ENCODE assay signal across 1 cellular context in genomic region chr15:41334293-41335120, GRCh38.
TF ChIP-seq lines count a peak whose summit lies in the region.

No MANE protein-coding gene starts in this region.

TF ChIP-seq in K562, 482 proteins besides CTCF, POLR2A, EP300 and RAD21 (continued from another document and continues in another):
- TF ChIP-seq CHD7 (IDR thresholded peaks at IDR 0.05; ENCODE audit: low read depth, low read length): no peak
- TF ChIP-seq CC2D1A (IDR thresholded peaks at IDR 0.05): peak; percentile 87; the same call in 1 of the 2 replicates
- no peak for TF ChIP-seq ZNF668 (CRISPR knock-in tag; IDR thresholded peaks at IDR 0.05)
- TF ChIP-seq MTF1 (CRISPR knock-in tag; IDR thresholded peaks at IDR 0.05; ENCODE audit: borderline replicate concordance): no peak
- TF ChIP-seq ZNF311 (CRISPR knock-in tag; IDR thresholded peaks at IDR 0.05): no peak
- TF ChIP-seq TCF3 (CRISPR knock-in tag; IDR thresholded peaks at IDR 0.05): peak; percentile 78
- TF ChIP-seq SMARCA4 (IDR thresholded peaks at IDR 0.05): peak; percentile 58
- no peak for TF ChIP-seq ZNF133 (CRISPR knock-in tag; IDR thresholded peaks at IDR 0.05)
- no peak for TF ChIP-seq NFE2 (IDR thresholded peaks at IDR 0.05; ENCODE audit: low read depth)
- no peak for TF ChIP-seq ZBTB17 (CRISPR knock-in tag; IDR thresholded peaks at IDR 0.05)
- no peak for TF ChIP-seq ZNF586 (CRISPR knock-in tag; conservative IDR thresholded peaks at IDR 0.05)
- TF ChIP-seq DEAF1 (CRISPR knock-in tag; IDR thresholded peaks at IDR 0.05): no peak
- TF ChIP-seq MIER1 (IDR thresholded peaks at IDR 0.05; ENCODE audit: low read depth): peak; percentile 56; the same call in 1 of the 2 replicates
- TF ChIP-seq CTCFL (IDR thresholded peaks at IDR 0.05; ENCODE audit: borderline replicate concordance, insufficient read depth, low read depth, low read length, poor library complexity, severe bottlenecking): no peak
- no peak for TF ChIP-seq ZNF830 (CRISPR knock-in tag; IDR thresholded peaks at IDR 0.05)
- TF ChIP-seq ZNF316 (IDR thresholded peaks at IDR 0.05): peak; percentile 23; the same call in 1 of the 2 replicates
- no peak for TF ChIP-seq TAF1 (IDR thresholded peaks at IDR 0.05; ENCODE audit: control insufficient read depth, extremely low read depth, insufficient read depth, low read length, severe bottlenecking)
- TF ChIP-seq SMARCE1 (IDR thresholded peaks at IDR 0.05): peak; percentile 42; the same call in 1 of the 2 replicates
- TF ChIP-seq CAMTA2 (CRISPR knock-in tag; conservative IDR thresholded peaks at IDR 0.05): no peak
- 0 out of 2 replicates have a peak, but pooled peaks have one; percentile 24 for TF ChIP-seq ZEB2 (IDR thresholded peaks at IDR 0.05)
- TF ChIP-seq HDAC3 (IDR thresholded peaks at IDR 0.05; ENCODE audit: borderline replicate concordance, partially characterized antibody): peak; percentile 29
- no peak for TF ChIP-seq ESRRB (CRISPR knock-in tag; IDR thresholded peaks at IDR 0.05; ENCODE audit: borderline replicate concordance)
- TF ChIP-seq ZFP36 (IDR thresholded peaks at IDR 0.05; ENCODE audit: low read depth, low read length, partially characterized antibody): no peak
- TF ChIP-seq CHCHD3 (CRISPR knock-in tag; IDR thresholded peaks at IDR 0.05): no peak
- no peak for TF ChIP-seq DIDO1 (tag; IDR thresholded peaks at IDR 0.05; ENCODE audit: low read depth)
- peak; percentile 49 for TF ChIP-seq CEBPB (tag; IDR thresholded peaks at IDR 0.05)
- no peak for TF ChIP-seq MCM5 (IDR thresholded peaks at IDR 0.05; ENCODE audit: low read depth)
- no peak for TF ChIP-seq RBFOX2 (IDR thresholded peaks at IDR 0.05; ENCODE audit: low read depth, low read length)
- peak; percentile 42; the same call in 1 of the 2 replicates for TF ChIP-seq POLR2AphosphoS5 (IDR thresholded peaks at IDR 0.05; ENCODE audit: control insufficient read depth, insufficient read depth, low read depth, low read length)
- TF ChIP-seq TGIF2 (CRISPR knock-in tag; IDR thresholded peaks at IDR 0.05): no peak
- TF ChIP-seq ZNF436 (CRISPR knock-in tag; IDR thresholded peaks at IDR 0.05): no peak
- no peak for TF ChIP-seq CREB3 (tag; conservative IDR thresholded peaks at IDR 0.05; ENCODE audit: low read depth)
- TF ChIP-seq ZC3H8 (IDR thresholded peaks at IDR 0.05): no peak
- TF ChIP-seq MNT (conservative IDR thresholded peaks at IDR 0.05): peak in 1 of 2 experiments; percentile 19; a peak in 1 of 4 replicates
- TF ChIP-seq ZNF76 (CRISPR knock-in tag; IDR thresholded peaks at IDR 0.05; ENCODE audit: borderline replicate concordance): no peak
- TF ChIP-seq GTF2B (IDR thresholded peaks at IDR 0.05; ENCODE audit: extremely low read depth, insufficient read length): no peak
- no peak for TF ChIP-seq RBM25 (IDR thresholded peaks at IDR 0.05; ENCODE audit: low read depth, low read length, severe bottlenecking)
- no peak for TF ChIP-seq BRCA1 (IDR thresholded peaks at IDR 0.05)
- no peak for TF ChIP-seq BRCA1 (CRISPR knock-in tag; IDR thresholded peaks at IDR 0.05)
- TF ChIP-seq SNAPC5 (CRISPR knock-in tag; IDR thresholded peaks at IDR 0.05): no peak
- TF ChIP-seq ZNF639 (CRISPR knock-in tag; conservative IDR thresholded peaks at IDR 0.05 in 1 of 2, IDR thresholded peaks at IDR 0.05 in 1 of 2): no peak
- no peak for TF ChIP-seq CBX3 (IDR thresholded peaks at IDR 0.05; ENCODE audit: borderline replicate concordance in 1 of 2, low read length in 2 of 2)
